In the genomic region with DNA sequence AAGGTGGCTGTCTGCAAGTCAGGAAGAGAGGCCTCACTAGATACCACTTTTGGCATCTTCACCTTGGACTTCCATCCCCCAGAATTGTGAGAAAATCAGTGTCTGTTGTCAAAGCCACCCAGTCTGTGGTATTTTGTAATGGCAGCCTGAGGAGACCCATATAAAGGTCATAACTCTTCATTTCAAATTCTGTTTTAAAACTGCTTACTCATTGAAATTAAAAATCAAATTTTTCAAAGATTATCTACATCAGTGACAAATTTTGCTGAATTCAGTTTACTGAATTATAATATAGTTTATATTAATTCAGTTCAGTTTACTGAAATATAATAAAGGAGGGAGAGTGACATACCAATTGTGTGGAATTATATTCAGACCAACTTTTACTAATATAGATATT, we compare ENCODE assay signal across 3 cellular contexts.
TF ChIP-seq lines count a peak whose summit lies in the region.

No MANE protein-coding gene starts in this region.

TF ChIP-seq in HepG2, 621 proteins besides CTCF, POLR2A, EP300 and RAD21:
- TF ChIP-seq ZNF577 (CRISPR knock-in tag; IDR thresholded peaks at IDR 0.05; ENCODE audit: borderline replicate concordance, low read depth) (no peak), MAFF (IDR thresholded peaks at IDR 0.05; ENCODE audit: low read depth, low read length) (peak; percentile 34; the same call in 1 of the 2 replicates), ZNF207 (IDR thresholded peaks at IDR 0.05; ENCODE audit: borderline replicate concordance) (no peak), MAFK (conservative IDR thresholded peaks at IDR 0.05 in 1 of 2, IDR thresholded peaks at IDR 0.05 in 1 of 2; ENCODE audit: low read length in 2 of 2) (peak in 1 of 2 experiments; percentile 63; a peak in 2 of 4 replicates), SOX5 (CRISPR knock-in tag; IDR thresholded peaks at IDR 0.05; ENCODE audit: borderline replicate concordance) (no peak)
- TF ChIP-seq, protein P1, sequence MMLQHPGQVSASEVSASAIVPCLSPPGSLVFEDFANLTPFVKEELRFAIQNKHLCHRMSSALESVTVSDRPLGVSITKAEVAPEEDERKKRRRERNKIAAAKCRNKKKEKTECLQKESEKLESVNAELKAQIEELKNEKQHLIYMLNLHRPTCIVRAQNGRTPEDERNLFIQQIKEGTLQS (CRISPR knock-in tag; IDR thresholded peaks at IDR 0.05) = no peak

TF ChIP-seq in HCT116, 20 proteins besides CTCF, POLR2A, EP300 and RAD21:
- TF ChIP-seq ZFX (IDR thresholded peaks at IDR 0.05) = no peak
- TF ChIP-seq, protein P1 (IDR thresholded peaks at IDR 0.05) = no peak
- TF ChIP-seq EZH2phosphoT487 (IDR thresholded peaks at IDR 0.05; ENCODE audit: borderline replicate concordance) = no peak

TF ChIP-seq in K562, 482 proteins besides CTCF, POLR2A, EP300 and RAD21:
- TF ChIP-seq TSC22D4 (tag; IDR thresholded peaks at IDR 0.05) = no peak
- no peak for TF ChIP-seq ADNP (tag; IDR thresholded peaks at IDR 0.05)
- peak; percentile 13; the same call in 1 of the 2 replicates for TF ChIP-seq C11orf30 (IDR thresholded peaks at IDR 0.05; ENCODE audit: low read depth)
- TF ChIP-seq ZNF316 (IDR thresholded peaks at IDR 0.05) = peak; percentile 70
- no peak for TF ChIP-seq TCF7L2 (IDR thresholded peaks at IDR 0.05; ENCODE audit: low read depth, low read length)
TF ChIP-seq in K562: peak in this region for 2.
